1 cellular context compared by ENCODE assay signal in genomic region chr12:94458882-94459772, GRCh38.
A peak's percentile ranks its signal among the peaks of the same experiment; 100 is the strongest.
TF ChIP-seq lines count a peak whose summit lies in the region.

No MANE protein-coding gene starts in this region.

TF ChIP-seq in HepG2, 621 proteins besides CTCF, POLR2A, EP300 and RAD21 (continued from another document):
- TF ChIP-seq CSRNP1 (CRISPR knock-in tag; IDR thresholded peaks at IDR 0.05) (no peak), DNMT3B (CRISPR knock-in tag; conservative IDR thresholded peaks at IDR 0.05) (no peak), ZSCAN22 (CRISPR knock-in tag; IDR thresholded peaks at IDR 0.05) (peak; percentile 55; the same call in 1 of the 2 replicates), PHF8 (CRISPR knock-in tag; IDR thresholded peaks at IDR 0.05) (no peak), GATA4 (IDR thresholded peaks at IDR 0.05; ENCODE audit: borderline replicate concordance, low read depth) (no peak), NCOA1 (CRISPR knock-in tag; IDR thresholded peaks at IDR 0.05) (0 out of 2 replicates have a peak, but pooled peaks have one; percentile 20), ZZZ3 (CRISPR knock-in tag; IDR thresholded peaks at IDR 0.05; ENCODE audit: borderline replicate concordance) (peak; percentile 17; the same call in 1 of the 2 replicates), ETV6 (CRISPR knock-in tag; conservative IDR thresholded peaks at IDR 0.05) (no peak), ZNF383 (CRISPR knock-in tag; IDR thresholded peaks at IDR 0.05; ENCODE audit: borderline replicate concordance) (0 out of 2 replicates have a peak, but pooled peaks have one; percentile 79), SOX13 (IDR thresholded peaks at IDR 0.05) (no peak), SOX13 (CRISPR knock-in tag; conservative IDR thresholded peaks at IDR 0.05 in 1 of 2, IDR thresholded peaks at IDR 0.05 in 1 of 2) (no peak), ZNF639 (CRISPR knock-in tag; conservative IDR thresholded peaks at IDR 0.05) (no peak), ZNF343 (CRISPR knock-in tag; IDR thresholded peaks at IDR 0.05) (peak; percentile 58; the same call in 1 of the 2 replicates), TSC22D2 (CRISPR knock-in tag; IDR thresholded peaks at IDR 0.05; ENCODE audit: borderline replicate concordance) (no peak), HNF1A (IDR thresholded peaks at IDR 0.05; ENCODE audit: low read depth) (no peak), HNF1A (CRISPR knock-in tag; IDR thresholded peaks at IDR 0.05; ENCODE audit: borderline replicate concordance) (0 out of 2 replicates have a peak, but pooled peaks have one; percentile 34), ZBTB21 (CRISPR knock-in tag; IDR thresholded peaks at IDR 0.05) (no peak), DR1 (CRISPR knock-in tag; IDR thresholded peaks at IDR 0.05) (no peak), DPF2 (CRISPR knock-in tag; IDR thresholded peaks at IDR 0.05; ENCODE audit: borderline replicate concordance, low read depth) (no peak), ZMAT5 (CRISPR knock-in tag; IDR thresholded peaks at IDR 0.05; ENCODE audit: borderline replicate concordance, low read depth) (no peak), YY1 (IDR thresholded peaks at IDR 0.05; ENCODE audit: insufficient read depth, insufficient replicate concordance, low read depth, low read length) (no peak), PAX8 (CRISPR knock-in tag; IDR thresholded peaks at IDR 0.05; ENCODE audit: borderline replicate concordance) (0 out of 2 replicates have a peak, but pooled peaks have one; percentile 67), SSRP1 (CRISPR knock-in tag; IDR thresholded peaks at IDR 0.05) (no peak), RFX3 (CRISPR knock-in tag; IDR thresholded peaks at IDR 0.05) (peak; percentile 54; the same call in 1 of the 2 replicates), SAFB2 (CRISPR knock-in tag; IDR thresholded peaks at IDR 0.05; ENCODE audit: borderline replicate concordance, low read depth) (no peak), ZNF710 (CRISPR knock-in tag; IDR thresholded peaks at IDR 0.05; ENCODE audit: borderline replicate concordance) (no peak; the same call in 1 of the 2 replicates), ISL2 (CRISPR knock-in tag; IDR thresholded peaks at IDR 0.05) (no peak), RCOR2 (CRISPR knock-in tag; IDR thresholded peaks at IDR 0.05) (no peak), AKAP8 (CRISPR knock-in tag; IDR thresholded peaks at IDR 0.05) (no peak), ZNF609 (CRISPR knock-in tag; IDR thresholded peaks at IDR 0.05; ENCODE audit: borderline replicate concordance) (peak; percentile 64), LCORL (IDR thresholded peaks at IDR 0.05) (no peak), LCORL (CRISPR knock-in tag; IDR thresholded peaks at IDR 0.05) (0 out of 2 replicates have a peak, but pooled peaks have one; percentile 29), NR2C2 (CRISPR knock-in tag; IDR thresholded peaks at IDR 0.05; ENCODE audit: borderline replicate concordance) (peak; percentile 46), ZNF782 (CRISPR knock-in tag; IDR thresholded peaks at IDR 0.05; ENCODE audit: borderline replicate concordance) (peak; percentile 76; the same call in 1 of the 2 replicates)
